Comparison of ENCODE assay signal across 19 cellular contexts in the genomic region with DNA sequence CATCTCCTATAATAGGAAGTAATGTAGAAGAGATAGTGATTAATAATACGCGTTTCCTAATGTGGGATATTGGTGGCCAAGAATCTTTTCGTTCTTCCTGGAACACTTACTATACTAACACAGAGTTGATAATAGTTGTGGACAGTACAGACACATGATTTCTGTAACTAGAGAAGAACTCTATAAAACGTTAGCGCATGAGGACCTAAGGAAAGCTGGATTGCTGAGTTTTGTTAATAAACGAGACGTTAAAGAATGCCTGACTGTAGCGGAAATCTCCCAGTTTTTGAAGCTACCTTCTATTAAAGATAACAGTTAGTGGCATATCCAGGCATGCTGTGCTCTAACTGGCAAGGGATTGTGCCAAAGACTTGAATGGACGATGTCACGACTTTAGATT.
"Had no signal": no experiment of that assay in that cellular context is flagged by ENCODE, and none has a peak within 500 bp of the region (broad histone marks: within the 10 kb centered on the region; RNA-seq: fewer than 3 reads in every experiment).

No MANE protein-coding gene starts in this region.

- H3K9me3 ChIP-seq: psoas muscle, right lobe of liver, thoracic aorta, upper lobe of right lung had no signal

- H3K9me3 Mint-ChIP-seq: neural progenitor cell; stimulated activated naive CD8-positive, alpha-beta T cell treated with anti-CD3 and anti-CD28 coated beads, Interleukin-15, amount 100 ng/mL, for 72 hours; T-helper 2 cell treated with Interferon-gamma antibody and Interleukin-4, amounts not matched to agents 5 μg/mL and 100 μg/mL, for 36 hours had no signal

- H3K4me1 Mint-ChIP-seq: activated CD4-positive, alpha-beta T cell treated with anti-CD3 and anti-CD28 coated beads for 36 hours; stimulated activated naive CD8-positive, alpha-beta T cell treated with anti-CD3 and anti-CD28 coated beads, Interleukin-15, amount 100 ng/mL, for 72 hours had no signal

- DNase-seq: activated CD4-positive, alpha-beta T cell treated with anti-CD3 and anti-CD28 coated beads for 36 hours; activated CD4-positive, alpha-beta T cell treated with anti-CD3 and anti-CD28 coated beads, Interleukin-2, amount 50 U/mL, for 48 hours; amniotic stem cell; erythroblast; left colon; psoas muscle; right lobe of liver; small intestine; stimulated activated CD4-positive, alpha-beta T cell treated with anti-CD3 and anti-CD28 coated beads, Interleukin-15, amount 100 ng/mL, for 24 hours; stimulated activated CD4-positive, alpha-beta T cell treated with anti-CD3 and anti-CD28 coated beads, Interleukin-2, amount 100 ng/mL, for 48 hours; stimulated activated naive CD8-positive, alpha-beta T cell treated with anti-CD3 and anti-CD28 coated beads, Interleukin-15, amount 100 ng/mL, for 72 hours; upper lobe of right lung had no signal

- H3K27me3 ChIP-seq: right lobe of liver had no signal

- H3K36me3 ChIP-seq: cardiac muscle cell, neural progenitor cell, right lobe of liver, thoracic aorta, upper lobe of right lung had no signal

- H3K36me3 Mint-ChIP-seq: activated naive CD8-positive, alpha-beta T cell; neural progenitor cell had no signal

- H3K27ac Mint-ChIP-seq: activated CD4-positive, alpha-beta T cell treated with anti-CD3 and anti-CD28 coated beads for 36 hours; activated naive CD8-positive, alpha-beta T cell; neural progenitor cell; stimulated activated naive CD8-positive, alpha-beta T cell treated with anti-CD3 and anti-CD28 coated beads, Interleukin-15, amount 100 ng/mL, for 72 hours; T-helper 2 cell treated with Interferon-gamma antibody and Interleukin-4, amounts not matched to agents 5 μg/mL and 100 μg/mL, for 36 hours had no signal

- H3K4me2 ChIP-seq: neural progenitor cell had no signal

- H3K4me1 ChIP-seq: psoas muscle, right lobe of liver had no signal

- H3K4me3 Mint-ChIP-seq: activated CD4-positive, alpha-beta T cell treated with anti-CD3 and anti-CD28 coated beads for 36 hours; activated naive CD8-positive, alpha-beta T cell; neural progenitor cell; stimulated activated naive CD8-positive, alpha-beta T cell treated with anti-CD3 and anti-CD28 coated beads, Interleukin-15, amount 100 ng/mL, for 72 hours; T-helper 2 cell treated with Interferon-gamma antibody and Interleukin-4, amounts not matched to agents 5 μg/mL and 100 μg/mL, for 36 hours had no signal

- H3K27ac ChIP-seq: cardiac muscle cell, neural progenitor cell, psoas muscle, right lobe of liver, SK-N-MC, thoracic aorta, upper lobe of right lung had no signal

- ATAC-seq: activated CD4-positive, alpha-beta T cell treated with anti-CD3 and anti-CD28 coated beads for 36 hours; left colon; psoas muscle; stimulated activated naive CD8-positive, alpha-beta T cell treated with anti-CD3 and anti-CD28 coated beads, Interleukin-15, amount 100 ng/mL, for 72 hours had no signal

- H2AFZ ChIP-seq: neural progenitor cell had no signal

- H3K4me3 ChIP-seq: cardiac muscle cell, lung, neural progenitor cell, SK-N-MC had no signal
